12 cellular contexts compared by ENCODE assay signal in genomic region chr1:16013908-16014258, GRCh38. TPM values are rescaled to one million over a fixed set of nuclear protein-coding genes. Genes with fewer than 3 reads are reported as not detected.
DNase-seq lines count a peak whose midpoint lies in the region; ATAC-seq, FAIRE-seq and TF ChIP-seq lines count a peak whose summit lies in the region.
"Had no signal": no experiment of that assay in that cellular context is flagged by ENCODE, and none has a peak within 500 bp of the region (broad histone marks: within the 10 kb centered on the region; RNA-seq: fewer than 3 reads in every experiment).

No MANE protein-coding gene starts in this region.

- no peak overlapping the region for H3K18ac ChIP-seq in H9 (ENCODE audit: insufficient read length, low read depth, low read length)

- peak overlapping the region; percentile 31 for H3K4me2 ChIP-seq in H9 (ENCODE audit: insufficient read depth, insufficient read length, low read length)
- peak overlapping the region; percentile 35; the same call in 1 of the 2 replicates for H3K4me2 ChIP-seq in GM12878 (ENCODE audit: control insufficient read depth, insufficient read depth)

- H3K23me2 ChIP-seq in H9 (ENCODE audit: insufficient read length, low read depth, low read length, poor library complexity, severe bottlenecking) = no peaks in the 10 kb centered on the region

- in situ Hi-C loops in GM12878 (cut with MboI) = no loop called here

- H2BK20ac ChIP-seq in H9 (ENCODE audit: low read depth, low read length, poor library complexity, severe bottlenecking) = no peak overlapping the region

- no TSS peak for BruUV-seq in GM12878 (replicated peaks; lab: Mats Ljungman, UMichigan)

- H3K23ac ChIP-seq in H9 (ENCODE audit: insufficient read length, low read depth, low read length) = no peak overlapping the region

- peaks cover 2% of the 10 kb centered on the region for H3K27me3 Mint-ChIP-seq in H9 (ENCODE audit: low read depth)

- H4K20me1 ChIP-seq in H9 (ENCODE audit: control insufficient read depth, insufficient read depth, insufficient read length) = no peaks in the 10 kb centered on the region
- no peaks in the 10 kb centered on the region for H4K20me1 ChIP-seq in GM12878 (ENCODE audit: control insufficient read depth, insufficient read depth)

- H2BK5ac ChIP-seq in H9 (ENCODE audit: insufficient read length, low read length) = no peak overlapping the region

- peak overlapping the region in 1 of 2 experiments; percentile 73; a peak in 2 of 5 replicates for H3K4me3 Mint-ChIP-seq in H9
- H3K4me3 Mint-ChIP-seq in stimulated activated effector memory CD8-positive, alpha-beta T cell treated with anti-CD3 and anti-CD28 coated beads, Interleukin-12 subunit alpha, Interleukin-12 subunit beta, amount 100 ng/mL, for 72 hours = peak overlapping the region; percentile 49
- H3K4me3 Mint-ChIP-seq: CD4-positive, alpha-beta T cell had no signal

- H3K9me3 Mint-ChIP-seq in H9 = no peaks in the 10 kb centered on the region
- no peaks in the 10 kb centered on the region for H3K9me3 Mint-ChIP-seq in stimulated activated effector memory CD8-positive, alpha-beta T cell treated with anti-CD3 and anti-CD28 coated beads, Interleukin-12 subunit alpha, Interleukin-12 subunit beta, amount 100 ng/mL, for 72 hours
- H3K9me3 Mint-ChIP-seq: CD4-positive, alpha-beta T cell had no signal

- H2BK120ac ChIP-seq in H9 (ENCODE audit: low read depth, low read length, poor library complexity, severe bottlenecking) = no peak overlapping the region

- TF ChIP-seq CTCF in H9 (conservative IDR thresholded peaks at IDR 0.05) = no peak
- no peak for TF ChIP-seq CTCF in GM12878 (IDR thresholded peaks at IDR 0.05 in 2 of 3, conservative IDR thresholded peaks at IDR 0.05 in 1 of 3; ENCODE audit: control insufficient read depth in 2 of 3, extremely low read depth in 1 of 3, insufficient read depth in 1 of 3, low read depth in 3 of 3, low read length in 3 of 3)
- no peak for TF ChIP-seq CTCF in lung (IDR thresholded peaks at IDR 0.05; ENCODE audit: control extremely low read depth, extremely low read depth)

- H3K27me3 ChIP-seq in H9 (ENCODE audit: insufficient read depth, low read length) (no peaks in the 10 kb centered on the region), GM12878 (replicated peaks in 1 of 2; ENCODE audit: control insufficient read depth in 2 of 2, insufficient read depth in 2 of 2, low read length in 1 of 2) (no peaks in the 10 kb centered on the region), lung (ENCODE audit: control insufficient read depth, insufficient read depth) (no peaks in the 10 kb centered on the region)
- H3K27me3 ChIP-seq in effector memory CD4-positive, alpha-beta T cell (replicated peaks; ENCODE audit: control insufficient read depth, insufficient read depth, low read length, poor library complexity, severe bottlenecking) = peaks cover 7% of the 10 kb centered on the region

- no peak for TF ChIP-seq POLR2A in GM12878 (IDR thresholded peaks at IDR 0.05; ENCODE audit: low read depth, low read length)

- no peak overlapping the region for H3T11ph ChIP-seq in H9 (ENCODE audit: low read length)

- no peak overlapping the region for H4K8ac ChIP-seq in H9 (replicated peaks; ENCODE audit: insufficient read length, low read depth, low read length)

- DNase-seq in H9 (no peak), GM12878 (ENCODE audit: low read depth, low spot score) (no peak), lung (ENCODE audit: low spot score) (no peak), NCI-H2107 treated with DMSO at 0.1 percent for 48 hours (lab: John Stamatoyannopoulos, UW; ENCODE audit: unreplicated experiment) (no peak), pons (ENCODE audit: low spot score) (no peak)
- DNase-seq in stimulated activated effector memory CD8-positive, alpha-beta T cell treated with anti-CD3 and anti-CD28 coated beads, Interleukin-12 subunit alpha, Interleukin-12 subunit beta, amount 100 ng/mL, for 72 hours (ENCODE audit: low spot score in 2 of 2) = no peak
- no peak for DNase-seq in NK-92 treated with Interleukin-12 subunit alpha and Interleukin-12 subunit beta, amount 100 ng/mL, for 24 hours (lab: John Stamatoyannopoulos, UW)
- no peak for DNase-seq in effector memory CD4-positive, alpha-beta T cell
- DNase-seq: SIG-M5 had no signal

- 0 out of 2 replicates have a peak overlapping the region, but pooled peaks have one; percentile 42 for H3K14ac ChIP-seq in H9 (ENCODE audit: insufficient read depth, low read length)

- no peak overlapping the region for H3K56ac ChIP-seq in H9 (ENCODE audit: insufficient read length, low read depth, low read length)

- TF ChIP-seq RAD21 in GM12878 (IDR thresholded peaks at IDR 0.05; ENCODE audit: insufficient read depth, low read depth, low read length) = no peak

- no peak overlapping the region for H4K5ac ChIP-seq in H9 (ENCODE audit: insufficient read length, low read depth, low read length)

- SMC1A ChIA-PET in GM12878 (lab: Charles Lee; ENCODE audit: uncharacterized antibody, unreplicated experiment) = interaction anchor here (1.6 kb wide), 1 partner anchor 39 kb away, joined by 6 read pairs; no protein-coding TSS in a partner anchor

- H3K4me1 ChIP-seq in H9 (ENCODE audit: insufficient read depth, low read length) = peaks cover 8% of the 10 kb centered on the region; the same call in 1 of the 2 replicates
- H3K4me1 ChIP-seq in GM12878 (ENCODE audit: control insufficient read depth, insufficient read depth, low read length) = peaks cover 33% of the 10 kb centered on the region
- peaks cover 0 to 11% of the 10 kb centered on the region in 2 donors for H3K4me1 ChIP-seq in lung (ENCODE audit: control insufficient read depth in 2 of 2, insufficient read depth in 2 of 2, low read length in 2 of 2)
- H3K4me1 ChIP-seq in effector memory CD4-positive, alpha-beta T cell (ENCODE audit: control insufficient read depth, insufficient read depth, low read length, poor library complexity, severe bottlenecking) = peaks cover 6% of the 10 kb centered on the region

- no peak overlapping the region for H2BK12ac ChIP-seq in H9 (ENCODE audit: insufficient read length, low read depth, low read length)

- POLR2A ChIA-PET in GM12878 (lab: Charles Lee) = interaction anchor here (0.5 to 1.6 kb wide), 3 partner anchors 10 to 262 kb away, joined by 3 to 4 read pairs (median 3); no protein-coding TSS in a partner anchor

- no peak overlapping the region for H2AFZ ChIP-seq in H9 (ENCODE audit: low read length)
- H2AFZ ChIP-seq in GM12878 (ENCODE audit: control insufficient read depth, low read depth, low read length) = no peak overlapping the region

- no CpG with 5 or more reads among the region's 4 CpGs for WGBS in H9 (ENCODE audit: extremely low coverage, insufficient read length, low lambda C conversion rate)
- WGBS in GM12878 (ENCODE audit: insufficient coverage, insufficient replicate concordance, low lambda C conversion rate, missing lambda C conversion rate) = 16% methylated on average over 4 of the region's 4 CpGs
- 70 to 72% methylated on average over 4 of the region's 4 CpGs for WGBS in lung, 2 donors

- H3K4me3 ChIP-seq in GM12878 (no peak overlapping the region), lung (no peak overlapping the region)
- H3K4me3 ChIP-seq in effector memory CD4-positive, alpha-beta T cell (ENCODE audit: insufficient read depth, low read depth, low read length, poor library complexity, severe bottlenecking) = no peak overlapping the region

- H3K36me3 ChIP-seq in GM12878 (ENCODE audit: control insufficient read depth in 2 of 2, insufficient read depth in 2 of 2, low read length in 1 of 2) (no peaks in the 10 kb centered on the region), lung (ENCODE audit: control insufficient read depth in 2 of 2, insufficient read depth in 2 of 2, low read length in 2 of 2) (no peaks in the 10 kb centered on the region)
- H3K36me3 ChIP-seq in effector memory CD4-positive, alpha-beta T cell (ENCODE audit: control insufficient read depth, insufficient read depth, low read length) = no peaks in the 10 kb centered on the region

- no peaks in the 10 kb centered on the region for H3K9me3 ChIP-seq in H9 (ENCODE audit: control insufficient read depth, low read depth, low read length)
- no peaks in the 10 kb centered on the region for H3K9me3 ChIP-seq in GM12878 (replicated peaks; ENCODE audit: control insufficient read depth, insufficient read depth, low read length)
- no peaks in the 10 kb centered on the region for H3K9me3 ChIP-seq in lung (ENCODE audit: control insufficient read depth in 2 of 2, insufficient read depth in 1 of 2, low read length in 1 of 2)
- no peaks in the 10 kb centered on the region for H3K9me3 ChIP-seq in effector memory CD4-positive, alpha-beta T cell (ENCODE audit: control insufficient read depth, low read length)

- intact Hi-C loops in GM12878 (cut with micrococcal nuclease; ENCODE audit: unreplicated experiment) = no loop called here

- peak overlapping the region in 1 of 3 experiments; percentile 83; a peak in 1 of 7 replicates for H3K27ac Mint-ChIP-seq in H9
- no peak overlapping the region for H3K27ac Mint-ChIP-seq in stimulated activated effector memory CD8-positive, alpha-beta T cell treated with anti-CD3 and anti-CD28 coated beads, Interleukin-12 subunit alpha, Interleukin-12 subunit beta, amount 100 ng/mL, for 72 hours
- H3K27ac Mint-ChIP-seq: CD4-positive, alpha-beta T cell had no signal

- no peaks in the 10 kb centered on the region for H3K36me3 Mint-ChIP-seq in H9 (ENCODE audit: insufficient read depth in 1 of 3, low read depth in 3 of 3)
- H3K36me3 Mint-ChIP-seq in stimulated activated effector memory CD8-positive, alpha-beta T cell treated with anti-CD3 and anti-CD28 coated beads, Interleukin-12 subunit alpha, Interleukin-12 subunit beta, amount 100 ng/mL, for 72 hours = no peaks in the 10 kb centered on the region

- H2BK15ac ChIP-seq in H9 (ENCODE audit: low read depth, low read length) = no peak overlapping the region

- no peak overlapping the region for H2AK5ac ChIP-seq in H9 (ENCODE audit: insufficient read length, low read length)

- no peak overlapping the region for H3K9ac ChIP-seq in H9 (ENCODE audit: extremely low read depth, insufficient read length, low read length)
- no peak overlapping the region for H3K9ac ChIP-seq in GM12878 (ENCODE audit: control insufficient read depth, insufficient read depth, low read length)

- TF ChIP-seq EP300 in GM12878 (IDR thresholded peaks at IDR 0.05; ENCODE audit: borderline replicate concordance in 1 of 2, control insufficient read depth in 1 of 2, low read depth in 2 of 2, low read length in 2 of 2) = no peak

- RAD21 ChIA-PET in GM12878 (lab: Charles Lee; ENCODE audit: unreplicated experiment) = interaction anchor here (0.8 to 1.4 kb wide), 3 partner anchors 12 to 39 kb away, joined by 3 to 5 read pairs (median 3); partner anchors contain the start of gene ZBTB17

- H3K27ac ChIP-seq in H9 (ENCODE audit: insufficient read length, low read depth, low read length) = no peak overlapping the region
- H3K27ac ChIP-seq in GM12878 (ENCODE audit: control insufficient read depth, insufficient read depth) = no peak overlapping the region
- H3K27ac ChIP-seq in lung (ENCODE audit: low read depth in 1 of 2, low read length in 1 of 2) = peak overlapping the region; percentile 23 to 97
- no peak overlapping the region for H3K27ac ChIP-seq in effector memory CD4-positive, alpha-beta T cell (ENCODE audit: insufficient read depth, low read length, poor library complexity, severe bottlenecking)

- H3K79me1 ChIP-seq in H9 (ENCODE audit: insufficient read depth, low read depth, low read length, poor library complexity, severe bottlenecking) = no peaks in the 10 kb centered on the region

- no peak overlapping the region for H3K4ac ChIP-seq in H9 (ENCODE audit: low read depth, low read length)

- no peak for FAIRE-seq in GM12878 (lab: Jason Lieb, UNC)
- FAIRE-seq: keratinocyte had no signal

- no peaks in the 10 kb centered on the region for H3K79me2 ChIP-seq in H9 (ENCODE audit: insufficient read depth, low read length)
- H3K79me2 ChIP-seq in GM12878 (ENCODE audit: control insufficient read depth, insufficient read depth, low read length) = no peaks in the 10 kb centered on the region

- CTCF ChIA-PET in GM12878 (lab: Yijun Ruan, JAX) = interaction anchor here (0.6 to 1.9 kb wide), 5 partner anchors 8 to 199 kb away, joined by 3 to 5 read pairs (median 4); partner anchors contain the start of gene CLCNKA

- no peak overlapping the region for H4K91ac ChIP-seq in H9 (ENCODE audit: insufficient read length, low read depth, low read length)

- H3K4me1 Mint-ChIP-seq in H9 = peaks cover 24 to 52% of the 10 kb centered on the region in 2 experiments
- H3K4me1 Mint-ChIP-seq in stimulated activated effector memory CD8-positive, alpha-beta T cell treated with anti-CD3 and anti-CD28 coated beads, Interleukin-12 subunit alpha, Interleukin-12 subunit beta, amount 100 ng/mL, for 72 hours = peaks cover 16% of the 10 kb centered on the region

- ATAC-seq in GM12878 (no peak), lung (ENCODE audit: insufficient read depth, low FRiP score) (no peak)
- ATAC-seq in stimulated activated effector memory CD8-positive, alpha-beta T cell treated with anti-CD3 and anti-CD28 coated beads, Interleukin-12 subunit alpha, Interleukin-12 subunit beta, amount 100 ng/mL, for 72 hours = no peak

RNA-seq across cellular contexts. Expression of gene HSPB7, which starts 4.0 kb away (rescaled TPM):
- total RNA-seq in H9 (2021) (not detected in 2 replicates), GM12878 (2014; rRNA removed) (not detected in 2 replicates), GM12878 (2014; rRNA removed; fragmentation: Illumina TruSeq; extraction: Trizol) (not detected in 2 replicates), GM12878 (2021) (0.21 TPM in 1 of 2 replicates, not detected in the other), lung (10 to 100 TPM in 1 of 2 donors, 1 to 10 TPM in 1; 2.4 to 34.2 TPM)
- total RNA-seq in GM12878 (2013; cell fraction: nucleolus; rRNA removed) = not detected in 2 replicates
- polyA plus RNA-seq in GM12878 (2011; ENCODE audit: low read depth) = not detected
- polyA plus RNA-seq in GM12878 (2011; rRNA removed) (not detected in 2 replicates), GM12878 (2014; fragmentation: Illumina TruSeq; extraction: Trizol) (not detected in 2 replicates), GM12878 (2014; fragmentation: Nextera tagmentation; extraction: Ambion mirVana) (not detected), GM12878 (2014; rRNA removed) (not detected in 2 replicates), GM12878 (2016; fragmentation: Nextera tagmentation; extraction: Ambion mirVana) (under 1 TPM in 1 of 2 experiments, not detected in 1; 0.34 TPM), lung (10 to 100 TPM; 11.2 to 11.5 TPM)
- not detected in 2 replicates for polyA plus RNA-seq in GM12878 (2011; cell fraction: cytosol; rRNA removed)
- not detected in 2 replicates for polyA plus RNA-seq in GM12878 (2011; cell fraction: nucleus; rRNA removed)
- polyA plus RNA-seq in GM12878 (2012) = 0.08 and 0.27 TPM in 2 replicates
- polyA minus RNA-seq in GM12878 (2011; rRNA and poly(A)+ RNA removed) = not detected in 2 replicates
- not detected in 2 replicates for polyA minus RNA-seq in GM12878 (2011; cell fraction: cytosol; rRNA and poly(A)+ RNA removed)
- 0.12 TPM in 1 of 2 replicates, not detected in the other for polyA minus RNA-seq in GM12878 (2011; cell fraction: nucleus; rRNA and poly(A)+ RNA removed)
- total RNA-seq: CD4-positive, alpha-beta T cell; NCI-H460 had no signal

RNA-seq across cellular contexts. Expression of gene CLCNKA, which starts 8.0 kb away (rescaled TPM):
- total RNA-seq in H9 (2021) (0.37 and 0.98 TPM in 2 replicates), GM12878 (2014; rRNA removed) (not detected in 2 replicates), GM12878 (2014; rRNA removed; fragmentation: Illumina TruSeq; extraction: Trizol) (not detected in 2 replicates), GM12878 (2021) (0.08 TPM in 1 of 2 replicates, not detected in the other), lung (1 to 10 TPM in 1 of 2 donors, not detected in 1; 1.3 TPM)
- total RNA-seq in GM12878 (2013; cell fraction: nucleolus; rRNA removed) = 1.7 and 1.8 TPM in 2 replicates
- 0.13 TPM for polyA plus RNA-seq in GM12878 (2011; ENCODE audit: low read depth)
- polyA plus RNA-seq in GM12878 (2011; rRNA removed) (0.05 and 0.06 TPM in 2 replicates), GM12878 (2014; fragmentation: Illumina TruSeq; extraction: Trizol) (not detected in 2 replicates), GM12878 (2014; fragmentation: Nextera tagmentation; extraction: Ambion mirVana) (under 1 TPM in 1 of 2 experiments, not detected in 1; 0.02 TPM), GM12878 (2014; rRNA removed) (0.10 and 0.23 TPM in 2 replicates), GM12878 (2016; fragmentation: Nextera tagmentation; extraction: Ambion mirVana) (under 1 TPM in 1 of 2 experiments, not detected in 1; 0.15 TPM), lung (under 1 TPM; 0.10 to 0.17 TPM)
- 0.04 and 0.25 TPM in 2 replicates for polyA plus RNA-seq in GM12878 (2011; cell fraction: cytosol; rRNA removed)
- 1.8 and 2.5 TPM in 2 replicates for polyA plus RNA-seq in GM12878 (2011; cell fraction: nucleus; rRNA removed)
- polyA plus RNA-seq in GM12878 (2012) = 0.25 and 0.26 TPM in 2 replicates
- 0.52 TPM in 1 of 2 replicates, not detected in the other for polyA minus RNA-seq in GM12878 (2011; rRNA and poly(A)+ RNA removed)
- not detected in 2 replicates for polyA minus RNA-seq in GM12878 (2011; cell fraction: cytosol; rRNA and poly(A)+ RNA removed)
- 0.19 and 1.2 TPM in 2 replicates for polyA minus RNA-seq in GM12878 (2011; cell fraction: nucleus; rRNA and poly(A)+ RNA removed)
- total RNA-seq: CD4-positive, alpha-beta T cell; NCI-H460 had no signal
- polyA plus RNA-seq: keratinocyte had no signal

RNA-seq across cellular contexts. Expression of gene SRARP, which starts 9.8 kb away (rescaled TPM):
- total RNA-seq in H9 (2021) = not detected in 2 replicates
- total RNA-seq in GM12878 (2013; cell fraction: nucleolus; rRNA removed) = not detected in 2 replicates
- total RNA-seq in GM12878 (2014; rRNA removed) = not detected in 2 replicates
- not detected in 2 replicates for total RNA-seq in GM12878 (2014; rRNA removed; fragmentation: Illumina TruSeq; extraction: Trizol)
- not detected in 2 replicates for total RNA-seq in GM12878 (2021)
- polyA plus RNA-seq in GM12878 (2011; ENCODE audit: low read depth) = not detected
- polyA plus RNA-seq in GM12878 (2011; rRNA removed) = 0.03 TPM in 1 of 2 replicates, not detected in the other
- 0.01 and 0.02 TPM in 2 replicates for polyA plus RNA-seq in GM12878 (2011; cell fraction: cytosol; rRNA removed)
- polyA plus RNA-seq in GM12878 (2011; cell fraction: nucleus; rRNA removed) = 0.03 TPM in 1 of 2 replicates, not detected in the other
- polyA plus RNA-seq in GM12878 (2012) = not detected in 2 replicates
- polyA plus RNA-seq in GM12878 (2014; fragmentation: Illumina TruSeq; extraction: Trizol) = not detected in 2 replicates
- not detected for polyA plus RNA-seq in GM12878 (2014; fragmentation: Nextera tagmentation; extraction: Ambion mirVana)
- 0.06 TPM in 1 of 2 replicates, not detected in the other for polyA plus RNA-seq in GM12878 (2014; rRNA removed)
- polyA plus RNA-seq in GM12878 (2016; fragmentation: Nextera tagmentation; extraction: Ambion mirVana) = not detected
- not detected in 2 replicates for polyA minus RNA-seq in GM12878 (2011; rRNA and poly(A)+ RNA removed)
- not detected in 2 replicates for polyA minus RNA-seq in GM12878 (2011; cell fraction: cytosol; rRNA and poly(A)+ RNA removed)
- not detected in 2 replicates for polyA minus RNA-seq in GM12878 (2011; cell fraction: nucleus; rRNA and poly(A)+ RNA removed)
- not detected for total RNA-seq in lung
- polyA plus RNA-seq in lung = under 1 TPM in 1 of 2 donors, not detected in 1; 0.16 TPM
- total RNA-seq: CD4-positive, alpha-beta T cell; NCI-H460 had no signal
- polyA plus RNA-seq: keratinocyte had no signal

RNA-seq across cellular contexts. Expression of gene CLCNKB, which starts 29.7 kb away (rescaled TPM):
- total RNA-seq in H9 (2021) (1.7 and 1.8 TPM in 2 replicates), GM12878 (2014; rRNA removed) (not detected in 2 replicates), GM12878 (2014; rRNA removed; fragmentation: Illumina TruSeq; extraction: Trizol) (not detected in 2 replicates), GM12878 (2021) (not detected in 2 replicates), lung (1 to 10 TPM in 1 of 2 donors, under 1 TPM in 1; 0.37 to 1.9 TPM)
- not detected in 2 replicates for total RNA-seq in GM12878 (2013; cell fraction: nucleolus; rRNA removed)
- not detected for polyA plus RNA-seq in GM12878 (2011; ENCODE audit: low read depth)
- polyA plus RNA-seq in GM12878 (2011; rRNA removed) (not detected in 2 replicates), GM12878 (2014; fragmentation: Illumina TruSeq; extraction: Trizol) (not detected in 2 replicates), GM12878 (2014; fragmentation: Nextera tagmentation; extraction: Ambion mirVana) (under 1 TPM in 1 of 2 experiments, not detected in 1; 0.05 TPM), GM12878 (2014; rRNA removed) (not detected in 2 replicates), GM12878 (2016; fragmentation: Nextera tagmentation; extraction: Ambion mirVana) (not detected), lung (under 1 TPM; 0.06 to 0.22 TPM)
- not detected in 2 replicates for polyA plus RNA-seq in GM12878 (2011; cell fraction: cytosol; rRNA removed)
- not detected in 2 replicates for polyA plus RNA-seq in GM12878 (2011; cell fraction: nucleus; rRNA removed)
- polyA plus RNA-seq in GM12878 (2012) = not detected in 2 replicates
- not detected in 2 replicates for polyA minus RNA-seq in GM12878 (2011; rRNA and poly(A)+ RNA removed)
- polyA minus RNA-seq in GM12878 (2011; cell fraction: cytosol; rRNA and poly(A)+ RNA removed) = not detected in 2 replicates
- polyA minus RNA-seq in GM12878 (2011; cell fraction: nucleus; rRNA and poly(A)+ RNA removed) = not detected in 2 replicates
- total RNA-seq: CD4-positive, alpha-beta T cell had no signal
- polyA plus RNA-seq: keratinocyte had no signal

RNA-seq across cellular contexts. Expression of gene ZBTB17, which starts 38.0 kb away (rescaled TPM):
- total RNA-seq in H9 (2021) (16.5 and 16.7 TPM in 2 replicates), GM12878 (2014; rRNA removed) (45.2 and 49.8 TPM in 2 replicates), GM12878 (2014; rRNA removed; fragmentation: Illumina TruSeq; extraction: Trizol) (19.5 and 22.2 TPM in 2 replicates), GM12878 (2021) (51.0 and 59.4 TPM in 2 replicates), lung (10 to 100 TPM; 28.0 to 44.3 TPM)
- total RNA-seq in GM12878 (2013; cell fraction: nucleolus; rRNA removed) = 91.0 and 100 TPM in 2 replicates
- 20.6 TPM for polyA plus RNA-seq in GM12878 (2011; ENCODE audit: low read depth)
- polyA plus RNA-seq in GM12878 (2011; rRNA removed) (19.4 and 40.4 TPM in 2 replicates), GM12878 (2014; fragmentation: Illumina TruSeq; extraction: Trizol) (3.9 and 11.1 TPM in 2 replicates), GM12878 (2014; fragmentation: Nextera tagmentation; extraction: Ambion mirVana) (1 to 10 TPM in 1 of 2 experiments, under 1 TPM in 1; 0.87 to 4.3 TPM), GM12878 (2014; rRNA removed) (43.7 and 59.6 TPM in 2 replicates), GM12878 (2016; fragmentation: Nextera tagmentation; extraction: Ambion mirVana) (10 to 100 TPM; 36.9 to 44.1 TPM), lung (10 to 100 TPM; 44.2 to 47.1 TPM)
- polyA plus RNA-seq in GM12878 (2011; cell fraction: cytosol; rRNA removed) = 56.9 and 90.5 TPM in 2 replicates
- polyA plus RNA-seq in GM12878 (2011; cell fraction: nucleus; rRNA removed) = 320 and 372 TPM in 2 replicates
- polyA plus RNA-seq in GM12878 (2012) = 33.1 and 40.1 TPM in 2 replicates
- 44.9 and 67.3 TPM in 2 replicates for polyA minus RNA-seq in GM12878 (2011; rRNA and poly(A)+ RNA removed)
- 24.6 and 29.4 TPM in 2 replicates for polyA minus RNA-seq in GM12878 (2011; cell fraction: cytosol; rRNA and poly(A)+ RNA removed)
- polyA minus RNA-seq in GM12878 (2011; cell fraction: nucleus; rRNA and poly(A)+ RNA removed) = 41.5 and 74.8 TPM in 2 replicates

Comparison
In these comparisons a context has a peak if more than half of its experiments do, and no peak if none do; other contexts are left out.
1. H3K27ac ChIP-seq: peak in lung (2 of 2); none in H9 (single experiment), GM12878 (single experiment) and effector memory CD4-positive, alpha-beta T cell (single experiment).